31 cellular contexts compared by ENCODE assay signal in genomic region chr10:64880546-64880945, GRCh38.
"Had no signal": no experiment of that assay in that cellular context is flagged by ENCODE, and none has a peak within 500 bp of the region (broad histone marks: within the 10 kb centered on the region; RNA-seq: fewer than 3 reads in every experiment).

No MANE protein-coding gene starts in this region.

- H3K36me3 ChIP-seq: adrenal gland, ascending aorta, brain microvascular endothelial cell, breast epithelium, cardiac muscle cell had no signal

- H3K4me1 ChIP-seq: adrenal gland, ascending aorta, body of pancreas, breast epithelium had no signal

- H3K4me3 ChIP-seq: adrenal gland, ascending aorta, body of pancreas, breast epithelium, cardiac muscle cell had no signal

- H3K27me3 ChIP-seq: adrenal gland, ascending aorta, body of pancreas, brain microvascular endothelial cell, breast epithelium, cardiac muscle cell had no signal

- H3K27ac ChIP-seq: adrenal gland, ascending aorta, body of pancreas, brain microvascular endothelial cell, breast epithelium, cardiac muscle cell had no signal

- ATAC-seq: activated naive CD4-positive, alpha-beta T cell treated with anti-CD3 and anti-CD28 coated beads, Interleukin-2, amount 50 U/mL, for 72 hours; activated naive CD8-positive, alpha-beta T cell treated with anti-CD3 and anti-CD28 coated beads, Interleukin-2, amount 50 U/mL, for 24 hours; activated T-cell treated with anti-CD3 and anti-CD28 coated beads, Interleukin-2, amount 50 U/mL, for 4 hours; activated T-cell treated with anti-CD3 and anti-CD28 coated beads, Interleukin-2, amount 50 U/mL, for 72 hours; activated T-helper 17 cell treated with anti-CD3 and anti-CD28 coated beads, Interleukin-2, amount 50 U/mL, for 72 hours; body of pancreas had no signal

- DNase-seq: activated effector memory CD4-positive, alpha-beta T cell treated with anti-CD3 and anti-CD28 coated beads, Interleukin-2, amount 50 U/mL, for 16 hours; activated effector memory CD4-positive, alpha-beta T cell treated with Interleukin-2 at 50 U/mL for 16 hours; activated gamma-delta T cell; activated gamma-delta T cell treated with Interleukin-2 at 50 U/mL for 16 hours; activated naive CD4-positive, alpha-beta T cell; activated naive CD4-positive, alpha-beta T cell treated with anti-CD3 and anti-CD28 coated beads for 36 hours; activated naive CD4-positive, alpha-beta T cell treated with anti-CD3 and anti-CD28 coated beads, Interleukin-2, amount 10 ng/mL, durations not matched to agents 7 days and 5 days; activated naive CD4-positive, alpha-beta T cell treated with anti-CD3 and anti-CD28 coated beads, Interleukin-2, amount 50 U/mL, for 16 hours; activated naive CD4-positive, alpha-beta T cell treated with Interleukin-2 at 50 U/mL for 16 hours; activated naive CD8-positive, alpha-beta T cell treated with anti-CD3 and anti-CD28 coated beads for 36 hours; activated naive CD8-positive, alpha-beta T cell treated with anti-CD3 and anti-CD28 coated beads, Interleukin-2, amount 10 ng/mL, durations not matched to agents 7 days and 5 days; activated naive CD8-positive, alpha-beta T cell treated with anti-CD3 and anti-CD28 coated beads, Interleukin-2, amount 50 U/mL, for 24 hours; activated T-cell treated with anti-CD3 and anti-CD28 coated beads, Interleukin-2, amount 50 U/mL, for 24 hours; activated T-cell treated with anti-CD3 and anti-CD28 coated beads, Interleukin-2, amount 50 U/mL, for 4 hours; activated T-cell treated with anti-CD3 and anti-CD28 coated beads, Interleukin-2, amount 50 U/mL, for 48 hours; activated T-cell treated with anti-CD3 and anti-CD28 coated beads, Interleukin-2, amount 50 U/mL, for 72 hours; adrenal gland; amniotic stem cell; amygdala; anterior cingulate cortex; aorta; body of pancreas; brain microvascular endothelial cell; caudate nucleus; central memory CD4-positive, alpha-beta T cell; cerebellar nuclear complex had no signal

- H3K9me3 ChIP-seq: adrenal gland, ascending aorta, body of pancreas, breast epithelium had no signal
